1 cellular context compared by ENCODE assay signal in genomic region chr4:84231539-84232055, GRCh38.
A peak's percentile ranks its signal among the peaks of the same experiment; 100 is the strongest.
TF ChIP-seq lines count a peak whose summit lies in the region.

No MANE protein-coding gene starts in this region.

TF ChIP-seq in K562, 482 proteins besides CTCF, POLR2A, EP300 and RAD21 (continued from another document):
- TF ChIP-seq UBTF (IDR thresholded peaks at IDR 0.05; ENCODE audit: borderline replicate concordance in 1 of 2, low read depth in 2 of 2, low read length in 2 of 2) (no peak), HIVEP1 (CRISPR knock-in tag; IDR thresholded peaks at IDR 0.05) (no peak), NFYB (IDR thresholded peaks at IDR 0.05; ENCODE audit: extremely low read depth, insufficient read length) (no peak), BRF1 (IDR thresholded peaks at IDR 0.05; ENCODE audit: borderline replicate concordance, extremely low read depth, insufficient read length) (no peak), DACH1 (IDR thresholded peaks at IDR 0.05; ENCODE audit: partially characterized antibody) (no peak), SRF (CRISPR knock-in tag; IDR thresholded peaks at IDR 0.05) (no peak), CHD2 (IDR thresholded peaks at IDR 0.05; ENCODE audit: low read depth, low read length) (peak; percentile 57; the same call in 1 of the 2 replicates), POLR3G (IDR thresholded peaks at IDR 0.05; ENCODE audit: extremely low read depth, insufficient read length, insufficient replicate concordance) (no peak), CHAMP1 (IDR thresholded peaks at IDR 0.05) (no peak), JUND (IDR thresholded peaks at IDR 0.05; ENCODE audit: borderline replicate concordance, low read depth, low read length) (no peak), JUND (tag; IDR thresholded peaks at IDR 0.05; ENCODE audit: borderline replicate concordance, low read depth, low read length) (peak; percentile 22; the same call in 1 of the 3 replicates), SMAD4 (CRISPR knock-in tag; conservative IDR thresholded peaks at IDR 0.05) (no peak)
